Comparison of ENCODE assay signal across 11 cellular contexts in genomic region chr9:99445377-99445891, GRCh38.
DNase-seq lines count a peak whose midpoint lies in the region; ATAC-seq and TF ChIP-seq lines count a peak whose summit lies in the region.
"Had no signal": no experiment of that assay in that cellular context is flagged by ENCODE, and none has a peak within 500 bp of the region (broad histone marks: within the 10 kb centered on the region; RNA-seq: fewer than 3 reads in every experiment).

No MANE protein-coding gene starts in this region.

- DNase-seq in EH (ENCODE audit: low read depth) (peak; percentile 98), RWPE2 (ENCODE audit: low spot score) (peak; percentile 79), fibroblast of the conjunctiva (ENCODE audit: low read depth) (peak; percentile 55), posterior cingulate gyrus (peak in 7 of 10 donors; percentile 17 to 89 (median 36)), COLO668 (lab: John Stamatoyannopoulos, UW; ENCODE audit: unreplicated experiment) (no peak), H9 (no peak)
- no peak for DNase-seq in activated CD4-positive, alpha-beta memory T cell treated with anti-CD3 and anti-CD28 coated beads for 36 hours
- DNase-seq: DMS153, foreskin melanocyte had no signal

- no peak for TF ChIP-seq CTCF in RWPE2 (IDR thresholded peaks at IDR 0.05; ENCODE audit: poor library complexity, severe bottlenecking)
- no peak for TF ChIP-seq CTCF in H9 (conservative IDR thresholded peaks at IDR 0.05)

- H3K4me1 ChIP-seq in RWPE2 (ENCODE audit: insufficient read depth, poor library complexity, severe bottlenecking) = peaks cover 14% of the 10 kb centered on the region
- no peaks in the 10 kb centered on the region for H3K4me1 ChIP-seq in H9 (ENCODE audit: insufficient read depth, low read length)

- no peak overlapping the region for H4K91ac ChIP-seq in H9 (ENCODE audit: insufficient read length, low read depth, low read length)

- no peak overlapping the region for H4K5ac ChIP-seq in H9 (ENCODE audit: insufficient read length, low read depth, low read length)

- no peak overlapping the region; the same call in 1 of the 2 replicates for H2BK15ac ChIP-seq in H9 (ENCODE audit: low read depth, low read length)

- ATAC-seq in RWPE2 (ENCODE audit: low read depth) = peak; percentile 97
- ATAC-seq in HG03135 (IDR thresholded peaks at IDR 0.05; ENCODE audit: unreplicated experiment) = no peak

- no peak overlapping the region; the same call in 1 of the 2 replicates for H3K14ac ChIP-seq in H9 (ENCODE audit: insufficient read depth, low read length)

- no peak overlapping the region for H2BK120ac ChIP-seq in H9 (ENCODE audit: low read depth, low read length, poor library complexity, severe bottlenecking)

- H3K27ac Mint-ChIP-seq in activated CD4-positive, alpha-beta memory T cell treated with anti-CD3 and anti-CD28 coated beads for 36 hours = no peak overlapping the region
- no peak overlapping the region for H3K27ac Mint-ChIP-seq in H9

- no peak overlapping the region for H2AFZ ChIP-seq in H9 (ENCODE audit: low read length)

- H2BK20ac ChIP-seq in H9 (ENCODE audit: low read depth, low read length, poor library complexity, severe bottlenecking) = no peak overlapping the region

- H2AK5ac ChIP-seq in H9 (ENCODE audit: insufficient read length, low read length) = no peak overlapping the region

- no peak overlapping the region for H2BK5ac ChIP-seq in H9 (ENCODE audit: insufficient read length, low read length)

- no peak overlapping the region for H3K4ac ChIP-seq in H9 (ENCODE audit: low read depth, low read length)

- intact Hi-C loops in posterior cingulate gyrus (cut with DNase I) = loop anchor here (5.0 kb wide), 1 partner anchor 88 kb away; no protein-coding TSS in a partner anchor
- intact Hi-C loops in activated CD4-positive, alpha-beta memory T cell treated with anti-CD3 and anti-CD28 coated beads for 36 hours (cut with micrococcal nuclease) = no loop called here

- no peaks in the 10 kb centered on the region for H3K9me3 Mint-ChIP-seq in activated CD4-positive, alpha-beta memory T cell treated with anti-CD3 and anti-CD28 coated beads for 36 hours
- H3K9me3 Mint-ChIP-seq in H9 = no peaks in the 10 kb centered on the region

- peaks cover 18% of the 10 kb centered on the region for H3K27me3 Mint-ChIP-seq in activated CD4-positive, alpha-beta memory T cell treated with anti-CD3 and anti-CD28 coated beads for 36 hours
- no peaks in the 10 kb centered on the region for H3K27me3 Mint-ChIP-seq in H9 (ENCODE audit: low read depth)

- no peaks in the 10 kb centered on the region for H3K79me1 ChIP-seq in H9 (ENCODE audit: insufficient read depth, low read depth, low read length, poor library complexity, severe bottlenecking)

- no peaks in the 10 kb centered on the region for H3K36me3 Mint-ChIP-seq in activated CD4-positive, alpha-beta memory T cell treated with anti-CD3 and anti-CD28 coated beads for 36 hours
- no peaks in the 10 kb centered on the region; a peak in 1 of 7 replicates for H3K36me3 Mint-ChIP-seq in H9 (ENCODE audit: insufficient read depth in 1 of 3, low read depth in 3 of 3)

- H3K23ac ChIP-seq in H9 (ENCODE audit: insufficient read length, low read depth, low read length) = no peak overlapping the region

- no peak overlapping the region for H2BK12ac ChIP-seq in H9 (ENCODE audit: insufficient read length, low read depth, low read length)

- H3K9ac ChIP-seq in H9 (ENCODE audit: extremely low read depth, insufficient read length, low read length) = no peak overlapping the region

- H3K23me2 ChIP-seq in H9 (ENCODE audit: insufficient read length, low read depth, low read length, poor library complexity, severe bottlenecking) = no peaks in the 10 kb centered on the region

- H3T11ph ChIP-seq in H9 (ENCODE audit: low read length) = no peak overlapping the region

- no peaks in the 10 kb centered on the region for H3K79me2 ChIP-seq in H9 (ENCODE audit: insufficient read depth, low read length)

- H3K56ac ChIP-seq in H9 (ENCODE audit: insufficient read length, low read depth, low read length) = no peak overlapping the region

- POLR2A ChIA-PET in activated CD4-positive, alpha-beta memory T cell treated with anti-CD3 and anti-CD28 coated beads for 36 hours (lab: Charles Lee) = interaction anchor here (0.8 kb wide), 1 partner anchor 28 kb away, joined by 3 read pairs; no protein-coding TSS in a partner anchor

- H4K20me1 ChIP-seq in H9 (ENCODE audit: control insufficient read depth, insufficient read depth, insufficient read length) = no peaks in the 10 kb centered on the region

- H3K18ac ChIP-seq in H9 (ENCODE audit: insufficient read length, low read depth, low read length) = no peak overlapping the region

- no CpG with 5 or more reads among the region's 4 CpGs for WGBS in H9 (ENCODE audit: extremely low coverage, insufficient read length, low lambda C conversion rate)

- H3K4me2 ChIP-seq in H9 (ENCODE audit: insufficient read depth, insufficient read length, low read length) = no peak overlapping the region

- H3K27ac ChIP-seq in RWPE2 (ENCODE audit: poor library complexity, severe bottlenecking) = peak overlapping the region; percentile 21
- no peak overlapping the region for H3K27ac ChIP-seq in H9 (ENCODE audit: insufficient read length, low read depth, low read length)

- H3K4me3 Mint-ChIP-seq in activated CD4-positive, alpha-beta memory T cell treated with anti-CD3 and anti-CD28 coated beads for 36 hours = no peak overlapping the region
- no peak overlapping the region for H3K4me3 Mint-ChIP-seq in H9
- H3K4me3 Mint-ChIP-seq: neural crest cell had no signal

- CTCF ChIA-PET in activated CD4-positive, alpha-beta memory T cell treated with anti-CD3 and anti-CD28 coated beads for 36 hours (lab: Charles Lee) = no interaction called here

- H3K9me3 ChIP-seq in RWPE2 (ENCODE audit: severe bottlenecking) (no peaks in the 10 kb centered on the region), H9 (ENCODE audit: control insufficient read depth, low read depth, low read length) (no peaks in the 10 kb centered on the region)

- H4K8ac ChIP-seq in H9 (replicated peaks; ENCODE audit: insufficient read length, low read depth, low read length) = no peak overlapping the region

- no peaks in the 10 kb centered on the region for H3K27me3 ChIP-seq in RWPE2 (ENCODE audit: insufficient read depth, poor library complexity, severe bottlenecking)
- H3K27me3 ChIP-seq in H9 (ENCODE audit: insufficient read depth, low read length) = no peaks in the 10 kb centered on the region

- no peaks in the 10 kb centered on the region for H3K36me3 ChIP-seq in RWPE2 (ENCODE audit: low read depth)

- H3K4me1 Mint-ChIP-seq in activated CD4-positive, alpha-beta memory T cell treated with anti-CD3 and anti-CD28 coated beads for 36 hours (ENCODE audit: low read depth) = no peaks in the 10 kb centered on the region
- no peaks in the 10 kb centered on the region for H3K4me1 Mint-ChIP-seq in H9
- H3K4me1 Mint-ChIP-seq: neural crest cell had no signal

- no peak overlapping the region for H3K4me3 ChIP-seq in RWPE2 (ENCODE audit: severe bottlenecking)

Comparison
In these comparisons a context has a peak if more than half of its experiments do, and no peak if none do; other contexts are left out.
1. DNase-seq: peak in EH (single experiment), RWPE2 (single experiment), fibroblast of the conjunctiva (single experiment) and posterior cingulate gyrus (7 of 10); none in activated CD4-positive, alpha-beta memory T cell treated with anti-CD3 and anti-CD28 coated beads for 36 hours (single experiment), COLO668 (single experiment) and H9 (single experiment).